In the genomic region with DNA sequence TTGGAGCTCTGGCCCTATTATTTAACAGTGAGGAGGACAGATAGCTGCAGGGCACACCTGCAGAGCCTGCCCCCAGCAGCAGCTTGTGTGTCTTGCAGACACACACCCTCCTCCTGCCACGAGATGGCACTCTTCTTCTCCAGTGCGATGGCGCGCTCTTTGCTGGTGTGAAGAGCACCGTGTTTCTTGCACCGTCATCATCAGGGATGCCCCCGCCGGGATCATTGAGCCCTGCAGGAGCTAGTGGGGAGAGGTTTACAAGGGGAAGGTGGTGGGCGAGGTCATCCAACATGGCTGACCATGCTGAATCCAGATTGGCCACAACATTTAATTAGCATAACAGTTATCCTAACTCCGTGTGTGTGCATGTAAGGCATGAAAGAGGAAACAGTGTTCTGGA, we compare ENCODE assay signal across 8 cellular contexts.
A peak's percentile ranks its signal among the peaks of the same experiment; 100 is the strongest.
DNase-seq lines count a peak whose midpoint lies in the region; ATAC-seq and TF ChIP-seq lines count a peak whose summit lies in the region.

No MANE protein-coding gene starts in this region.

- no peaks in the 10 kb centered on the region for H3K36me3 Mint-ChIP-seq in T-helper 2 cell treated with Interferon-gamma antibody and Interleukin-4, amounts not matched to agents 5 μg/mL and 100 μg/mL, for 36 hours (ENCODE audit: low read depth)

- POLR2A ChIA-PET in A673 (lab: Charles Lee; ENCODE audit: low non-redundant PET) = no interaction called here

- peak; percentile 94 for TF ChIP-seq CTCF in A673 (conservative IDR thresholded peaks at IDR 0.05; ENCODE audit: low read depth, low read length)
- peak; percentile 88 for TF ChIP-seq CTCF in astrocyte of the cerebellum (IDR thresholded peaks at IDR 0.05; ENCODE audit: low read depth, low read length, missing control alignments)

- intact Hi-C loops in A673 (cut with micrococcal nuclease; ENCODE audit: unreplicated experiment) = loop anchor here (2.0 kb wide), 1 partner anchor 363 kb away; no protein-coding TSS in a partner anchor

- peaks cover 3% of the 10 kb centered on the region for H3K4me1 Mint-ChIP-seq in T-helper 2 cell treated with Interferon-gamma antibody and Interleukin-4, amounts not matched to agents 5 μg/mL and 100 μg/mL, for 36 hours (ENCODE audit: low read depth)

- H3K4me3 ChIP-seq in A673 (ENCODE audit: low read depth, low read length, poor library complexity, severe bottlenecking) = no peak overlapping the region
- H3K4me3 ChIP-seq in astrocyte of the cerebellum (ENCODE audit: low read depth, low read length) = no peak overlapping the region

- peaks cover 15% of the 10 kb centered on the region for H3K27me3 Mint-ChIP-seq in T-helper 2 cell treated with Interferon-gamma antibody and Interleukin-4, amounts not matched to agents 5 μg/mL and 100 μg/mL, for 36 hours (ENCODE audit: low read depth)

- DNase-seq in A673 (ENCODE audit: low spot score) (peak; percentile 91), NCI-H146 treated with DMSO at 0.1 percent for 48 hours (lab: John Stamatoyannopoulos, UW; ENCODE audit: unreplicated experiment) (peak; percentile 91), astrocyte of the cerebellum (ENCODE audit: low read depth) (peak; percentile 44), iPS DF 19.7 (ENCODE audit: low read depth, low spot score) (peak; percentile 84)
- peak; percentile 44 for DNase-seq in T-helper 2 cell treated with Interferon-gamma antibody and Interleukin-4, amounts not matched to agents 5 μg/mL and 100 μg/mL, for 36 hours (ENCODE audit: low spot score)
- DNase-seq in stimulated activated CD4-positive, alpha-beta T cell treated with anti-CD3 and anti-CD28 coated beads, Interleukin-12 subunit alpha, Interleukin-12 subunit beta, amount 100 ng/mL, for 24 hours (ENCODE audit: low read depth in 2 of 2) = peak; percentile 33 to 59

- peak; percentile 96 for ATAC-seq in GM18508 (IDR thresholded peaks at IDR 0.05; ENCODE audit: insufficient read depth, unreplicated experiment)
- ATAC-seq in HG02943 (IDR thresholded peaks at IDR 0.05; ENCODE audit: low read depth, unreplicated experiment) = peak; percentile 96

- H3K27ac ChIP-seq in A673 (ENCODE audit: low read depth, low read length, poor library complexity, severe bottlenecking) = peak overlapping the region; percentile 2

- no peak overlapping the region for H3K27ac Mint-ChIP-seq in T-helper 2 cell treated with Interferon-gamma antibody and Interleukin-4, amounts not matched to agents 5 μg/mL and 100 μg/mL, for 36 hours

- H3K36me3 ChIP-seq in A673 (ENCODE audit: insufficient read depth, low read length, poor library complexity, severe bottlenecking) = peaks cover 7% of the 10 kb centered on the region

- no peaks in the 10 kb centered on the region for H3K9me3 ChIP-seq in A673 (ENCODE audit: low read depth, low read length, poor library complexity, severe bottlenecking)

- BruUV-seq in A673 (replicated peaks; lab: Mats Ljungman, UMichigan) = no TSS peak

- in situ Hi-C loops in astrocyte of the cerebellum (cut with HindIII; ENCODE audit: low sequenced_read_pairs) = no loop called here

- no peaks in the 10 kb centered on the region for H3K4me1 ChIP-seq in A673 (ENCODE audit: insufficient read depth, low read length, poor library complexity, severe bottlenecking)

- peak overlapping the region; percentile 13 for H3K4me3 Mint-ChIP-seq in T-helper 2 cell treated with Interferon-gamma antibody and Interleukin-4, amounts not matched to agents 5 μg/mL and 100 μg/mL, for 36 hours

- CTCF ChIA-PET in A673 (lab: Charles Lee) = interaction anchor here (0.6 to 1.2 kb wide), 6 partner anchors 14 to 788 kb away, joined by 3 to 11 read pairs (median 4); no protein-coding TSS in a partner anchor

- H3K9me3 Mint-ChIP-seq in T-helper 2 cell treated with Interferon-gamma antibody and Interleukin-4, amounts not matched to agents 5 μg/mL and 100 μg/mL, for 36 hours = no peaks in the 10 kb centered on the region

- no peaks in the 10 kb centered on the region for H3K27me3 ChIP-seq in A673 (replicated peaks; ENCODE audit: insufficient read depth, low read depth, low read length, poor library complexity)
